ENCODE assay signal across 28 cellular contexts in the genomic region with DNA sequence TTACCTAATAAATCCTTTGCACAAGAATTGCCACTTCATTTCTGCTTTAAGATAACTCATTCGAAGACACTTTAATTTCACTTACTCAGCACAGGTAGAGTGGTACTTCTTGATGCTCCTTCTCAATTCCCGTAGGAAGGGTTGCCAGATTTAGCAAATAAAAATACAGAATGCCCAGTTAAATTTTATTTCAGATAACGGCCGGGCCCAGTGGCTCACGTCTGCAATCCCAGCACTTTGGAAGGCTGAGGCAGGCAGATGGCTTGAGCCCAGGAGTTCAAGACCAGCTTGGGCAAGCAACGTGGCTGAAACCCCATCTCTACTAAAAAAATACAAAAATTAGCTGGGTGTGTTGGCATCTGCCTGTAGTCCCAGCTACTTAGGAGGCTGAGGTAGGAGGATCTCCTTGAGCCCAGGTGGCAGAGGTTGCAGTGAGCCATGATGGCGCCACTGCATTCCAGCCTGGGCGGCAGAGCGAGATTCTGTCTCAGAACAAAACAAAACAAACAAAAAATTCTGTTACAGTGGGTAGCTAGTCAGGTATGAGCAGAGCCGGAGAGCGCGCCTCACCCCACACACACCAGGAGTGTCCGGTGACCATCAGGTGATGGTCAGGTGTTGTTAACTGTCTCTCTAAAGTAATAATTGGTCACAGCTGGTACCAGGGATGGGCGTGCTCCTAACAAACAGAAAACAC.
DNase-seq lines count a peak whose midpoint lies in the region; ATAC-seq and TF ChIP-seq lines count a peak whose summit lies in the region.
"Had no signal": no experiment of that assay in that cellular context is flagged by ENCODE, and none has a peak within 500 bp of the region (broad histone marks: within the 10 kb centered on the region; RNA-seq: fewer than 3 reads in every experiment).

No MANE protein-coding gene starts in this region.

- H3K36me3 ChIP-seq in SJSA1 (no peaks in the 10 kb centered on the region), lower lobe of right lung (no peaks in the 10 kb centered on the region)
- H3K36me3 ChIP-seq: neural progenitor cell, pancreas, suprapubic skin had no signal

- DNase-seq in NCI-H748 (lab: John Stamatoyannopoulos, UW; ENCODE audit: unreplicated experiment) (peak; percentile 1), NCI-H748 treated with DMSO at 0.1 percent for 48 hours (lab: John Stamatoyannopoulos, UW) (no peak), SJSA1 (ENCODE audit: low read depth in 1 of 2, low spot score in 2 of 2) (no peak), lower lobe of right lung (no peak), type B pancreatic cell (ENCODE audit: extremely low spot score, unreplicated experiment) (no peak), retina (no peak), SKM-1 (lab: John Stamatoyannopoulos, UW; ENCODE audit: unreplicated experiment) (no peak), NCI-H1092 (lab: John Stamatoyannopoulos, UW) (no peak)
- DNase-seq: activated CD4-positive, alpha-beta memory T cell treated with anti-CD3 and anti-CD28 coated beads for 36 hours; activated CD4-positive, alpha-beta T cell treated with anti-CD3 and anti-CD28 coated beads for 1 hour; activated CD8-positive, alpha-beta memory T cell treated with anti-CD3 and anti-CD28 coated beads, Interleukin-2, amount 50 U/mL, for 4 hours; activated naive CD4-positive, alpha-beta T cell treated with anti-CD3 and anti-CD28 coated beads for 36 hours; cerebellar nuclear complex; NCI-H1436; NCI-H2081; NCI-H82; pancreas; stimulated activated naive CD4-positive, alpha-beta T cell had no signal

- H3K27ac Mint-ChIP-seq in type B pancreatic cell: peak overlapping the region; percentile 67
- H3K27ac Mint-ChIP-seq: activated CD4-positive, alpha-beta memory T cell treated with anti-CD3 and anti-CD28 coated beads for 36 hours; activated naive CD4-positive, alpha-beta T cell treated with anti-CD3 and anti-CD28 coated beads for 36 hours; activated T-helper 1 cell treated with anti-CD3 and anti-CD28 coated beads, Interleukin-12 subunit alpha, Interleukin-12 subunit beta, Interleukin-2, Interleukin-4 antibody, amounts not matched to agents 30 ng/mL and 10 ng/mL and 1 ng/mL, durations not matched to agents 14 hours and 24 hours and 36 hours; T-helper 1 cell treated with Interleukin-12 subunit alpha and Interleukin-12 subunit beta and Interleukin-4 antibody, amounts not matched to agents 30 μg/mL and 1 μg/mL, for 36 hours had no signal

- intact Hi-C loops in lower lobe of right lung (cut with DNase I): no loop called here

- no peak overlapping the region for H3K4me3 ChIP-seq in SJSA1
- no peak overlapping the region for H3K4me3 ChIP-seq in lower lobe of right lung
- H3K4me3 ChIP-seq: body of pancreas, neural progenitor cell, pancreas, smooth muscle cell, suprapubic skin had no signal

- ATAC-seq in lower lobe of right lung: peak; percentile 56 to 75

- H3K27me3 Mint-ChIP-seq in type B pancreatic cell: peaks cover under 1% of the 10 kb centered on the region

- H3K27ac ChIP-seq in SJSA1 (peak overlapping the region; percentile 69), lower lobe of right lung (no peak overlapping the region)
- H3K27ac ChIP-seq: 22Rv1, body of pancreas, C4-2B, KMS-11, neural progenitor cell, pancreas, RWPE1, suprapubic skin had no signal

- H3K4me3 Mint-ChIP-seq in type B pancreatic cell: peak overlapping the region; percentile 19
- H3K4me3 Mint-ChIP-seq: activated CD4-positive, alpha-beta memory T cell treated with anti-CD3 and anti-CD28 coated beads for 36 hours; activated naive CD4-positive, alpha-beta T cell treated with anti-CD3 and anti-CD28 coated beads for 36 hours; activated T-helper 1 cell treated with anti-CD3 and anti-CD28 coated beads, Interleukin-12 subunit alpha, Interleukin-12 subunit beta, Interleukin-2, Interleukin-4 antibody, amounts not matched to agents 30 ng/mL and 10 ng/mL and 1 ng/mL, durations not matched to agents 14 hours and 24 hours and 36 hours; neural progenitor cell; T-helper 1 cell treated with Interleukin-12 subunit alpha and Interleukin-12 subunit beta and Interleukin-4 antibody, amounts not matched to agents 30 μg/mL and 1 μg/mL, for 36 hours had no signal

- H3K9me3 Mint-ChIP-seq in type B pancreatic cell: no peaks in the 10 kb centered on the region
- H3K9me3 Mint-ChIP-seq: activated CD4-positive, alpha-beta memory T cell treated with anti-CD3 and anti-CD28 coated beads for 36 hours; activated naive CD4-positive, alpha-beta T cell treated with anti-CD3 and anti-CD28 coated beads for 36 hours; activated T-helper 1 cell treated with anti-CD3 and anti-CD28 coated beads, Interleukin-12 subunit alpha, Interleukin-12 subunit beta, Interleukin-2, Interleukin-4 antibody, amounts not matched to agents 30 ng/mL and 10 ng/mL and 1 ng/mL, durations not matched to agents 14 hours and 24 hours and 36 hours; T-helper 1 cell treated with Interleukin-12 subunit alpha and Interleukin-12 subunit beta and Interleukin-4 antibody, amounts not matched to agents 30 μg/mL and 1 μg/mL, for 36 hours had no signal

- peaks cover 16% of the 10 kb centered on the region for H3K4me1 ChIP-seq in SJSA1 (replicated peaks)
- peaks cover 7% of the 10 kb centered on the region for H3K4me1 ChIP-seq in lower lobe of right lung

- H3K27me3 ChIP-seq in SJSA1 (replicated peaks): peaks cover 2% of the 10 kb centered on the region; the same call in 1 of the 2 replicates
- no peaks in the 10 kb centered on the region for H3K27me3 ChIP-seq in lower lobe of right lung (ENCODE audit: low read depth)
- H3K27me3 ChIP-seq: body of pancreas, neural progenitor cell, pancreas, suprapubic skin had no signal

- TF ChIP-seq CTCF in lower lobe of right lung (IDR thresholded peaks at IDR 0.05) (no peak), type B pancreatic cell (conservative IDR thresholded peaks at IDR 0.05) (no peak)

- no peaks in the 10 kb centered on the region for H3K36me3 Mint-ChIP-seq in type B pancreatic cell
- H3K36me3 Mint-ChIP-seq: activated CD4-positive, alpha-beta memory T cell treated with anti-CD3 and anti-CD28 coated beads for 36 hours; neural progenitor cell had no signal

- H3K9me3 ChIP-seq in SJSA1 (replicated peaks): no peaks in the 10 kb centered on the region
- no peaks in the 10 kb centered on the region for H3K9me3 ChIP-seq in lower lobe of right lung
- H3K9me3 ChIP-seq: body of pancreas, pancreas, suprapubic skin had no signal

- peaks cover 16% of the 10 kb centered on the region for H3K4me1 Mint-ChIP-seq in type B pancreatic cell (ENCODE audit: unreplicated experiment)
